ENCODE assay signal across 8 cellular contexts in the genomic region with DNA sequence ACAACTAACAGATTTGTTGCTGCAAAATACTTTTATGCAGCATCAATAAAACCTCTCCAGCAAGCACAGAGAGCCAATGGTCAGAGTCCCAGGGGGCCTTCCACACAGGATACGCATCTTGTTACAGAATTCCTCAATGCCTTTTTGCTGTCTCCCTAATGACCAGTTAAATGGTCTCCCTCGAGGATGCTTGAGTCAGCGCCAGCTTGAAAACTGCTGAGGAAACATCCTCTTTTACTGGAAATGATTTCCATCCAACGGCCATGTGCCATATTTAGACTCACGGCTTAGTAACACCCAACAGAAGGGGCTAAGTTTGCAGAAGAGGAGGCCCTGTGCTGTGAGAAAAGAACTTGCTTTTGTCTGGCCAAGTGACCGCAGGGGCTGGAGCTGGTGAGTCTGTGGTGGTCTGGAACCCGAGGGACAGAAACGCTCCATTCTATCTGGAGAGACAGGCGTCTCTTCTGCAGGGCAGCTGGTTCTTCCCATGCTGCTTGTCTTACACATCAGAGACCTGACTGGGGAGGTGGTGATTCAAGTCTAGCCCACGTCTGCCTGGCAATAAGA.
DNase-seq lines count a peak whose midpoint lies in the region; ATAC-seq and TF ChIP-seq lines count a peak whose summit lies in the region.

No MANE protein-coding gene starts in this region.

- peak; percentile 53 for ATAC-seq in sciatic nerve
- no peak for ATAC-seq in HG03565 (IDR thresholded peaks at IDR 0.05; ENCODE audit: unreplicated experiment)

- POLR2A ChIA-PET in GM10248 (lab: Yijun Ruan, JAX): no interaction called here

- TF ChIP-seq CTCF in GM10248 (IDR thresholded peaks at IDR 0.05; ENCODE audit: control extremely low read depth, extremely low read depth, low read depth, missing control alignments): no peak

- intact Hi-C loops in sciatic nerve (cut with DNase I): no loop called here

- CTCF ChIA-PET in GM10248 (lab: Yijun Ruan, JAX): no interaction called here

- DNase-seq in GM03348 (ENCODE audit: low spot score) (peak; percentile 82), NOMO-1 treated with dmso at 0.1 percent for 144 hours (lab: John Stamatoyannopoulos, UW; ENCODE audit: unreplicated experiment) (peak; percentile 81), fibroblast of the conjunctiva (ENCODE audit: low read depth) (peak; percentile 84), sciatic nerve (ENCODE audit: low spot score) (peak; percentile 80), GM10248 (ENCODE audit: extremely low spot score) (no peak), NCI-H128 (lab: John Stamatoyannopoulos, UW; ENCODE audit: unreplicated experiment) (no peak), kidney glomerular epithelial cell (lab: John Stamatoyannopoulos, UW) (no peak)

Comparison
In these comparisons a context has a peak if more than half of its experiments do, and no peak if none do; other contexts are left out.
1. DNase-seq: peak in GM03348 (single experiment), NOMO-1 treated with dmso at 0.1 percent for 144 hours (single experiment), fibroblast of the conjunctiva (single experiment) and sciatic nerve (single experiment); none in GM10248 (single experiment), NCI-H128 (single experiment) and kidney glomerular epithelial cell (single experiment).